1 cellular context compared by ENCODE assay signal in the genomic region with DNA sequence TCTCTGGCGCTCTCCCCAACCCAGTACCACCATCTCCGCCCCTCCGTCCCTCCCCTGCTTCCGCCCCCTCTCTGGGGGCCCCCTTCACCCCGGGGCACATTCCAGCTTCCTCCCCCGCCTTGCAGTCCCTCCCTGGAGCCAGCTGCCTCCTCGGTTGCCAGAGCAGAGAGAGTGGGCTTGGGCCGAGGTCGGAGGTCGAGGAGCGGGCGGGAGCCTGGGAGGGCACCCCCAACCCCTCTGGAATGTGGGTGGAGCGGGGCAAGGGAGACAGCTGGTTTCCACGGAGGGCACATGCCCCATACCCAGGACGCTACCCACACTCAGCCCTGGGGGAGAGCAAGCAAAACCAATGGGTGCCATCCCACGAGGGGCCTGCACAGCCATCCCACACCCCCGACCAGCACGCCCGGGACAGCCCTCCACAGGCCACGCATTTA.
TF ChIP-seq lines count a peak whose summit lies in the region.

No MANE protein-coding gene starts in this region.

TF ChIP-seq in HCT116, 20 proteins besides CTCF, POLR2A, EP300 and RAD21 (continued from another document):
- no peak for TF ChIP-seq ZFX (IDR thresholded peaks at IDR 0.05)
- TF ChIP-seq, protein P1, sequence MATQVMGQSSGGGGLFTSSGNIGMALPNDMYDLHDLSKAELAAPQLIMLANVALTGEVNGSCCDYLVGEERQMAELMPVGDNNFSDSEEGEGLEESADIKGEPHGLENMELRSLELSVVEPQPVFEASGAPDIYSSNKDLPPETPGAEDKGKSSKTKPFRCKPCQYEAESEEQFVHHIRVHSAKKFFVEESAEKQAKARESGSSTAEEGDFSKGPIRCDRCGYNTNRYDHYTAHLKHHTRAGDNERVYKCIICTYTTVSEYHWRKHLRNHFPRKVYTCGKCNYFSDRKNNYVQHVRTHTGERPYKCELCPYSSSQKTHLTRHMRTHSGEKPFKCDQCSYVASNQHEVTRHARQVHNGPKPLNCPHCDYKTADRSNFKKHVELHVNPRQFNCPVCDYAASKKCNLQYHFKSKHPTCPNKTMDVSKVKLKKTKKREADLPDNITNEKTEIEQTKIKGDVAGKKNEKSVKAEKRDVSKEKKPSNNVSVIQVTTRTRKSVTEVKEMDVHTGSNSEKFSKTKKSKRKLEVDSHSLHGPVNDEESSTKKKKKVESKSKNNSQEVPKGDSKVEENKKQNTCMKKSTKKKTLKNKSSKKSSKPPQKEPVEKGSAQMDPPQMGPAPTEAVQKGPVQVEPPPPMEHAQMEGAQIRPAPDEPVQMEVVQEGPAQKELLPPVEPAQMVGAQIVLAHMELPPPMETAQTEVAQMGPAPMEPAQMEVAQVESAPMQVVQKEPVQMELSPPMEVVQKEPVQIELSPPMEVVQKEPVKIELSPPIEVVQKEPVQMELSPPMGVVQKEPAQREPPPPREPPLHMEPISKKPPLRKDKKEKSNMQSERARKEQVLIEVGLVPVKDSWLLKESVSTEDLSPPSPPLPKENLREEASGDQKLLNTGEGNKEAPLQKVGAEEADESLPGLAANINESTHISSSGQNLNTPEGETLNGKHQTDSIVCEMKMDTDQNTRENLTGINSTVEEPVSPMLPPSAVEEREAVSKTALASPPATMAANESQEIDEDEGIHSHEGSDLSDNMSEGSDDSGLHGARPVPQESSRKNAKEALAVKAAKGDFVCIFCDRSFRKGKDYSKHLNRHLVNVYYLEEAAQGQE (IDR thresholded peaks at IDR 0.05; ENCODE audit: low read depth) = no peak
- TF ChIP-seq SIN3A (IDR thresholded peaks at IDR 0.05; ENCODE audit: low read depth) = no peak
- no peak for TF ChIP-seq CBX3 (IDR thresholded peaks at IDR 0.05; ENCODE audit: low read depth)
- TF ChIP-seq, protein P2, sequence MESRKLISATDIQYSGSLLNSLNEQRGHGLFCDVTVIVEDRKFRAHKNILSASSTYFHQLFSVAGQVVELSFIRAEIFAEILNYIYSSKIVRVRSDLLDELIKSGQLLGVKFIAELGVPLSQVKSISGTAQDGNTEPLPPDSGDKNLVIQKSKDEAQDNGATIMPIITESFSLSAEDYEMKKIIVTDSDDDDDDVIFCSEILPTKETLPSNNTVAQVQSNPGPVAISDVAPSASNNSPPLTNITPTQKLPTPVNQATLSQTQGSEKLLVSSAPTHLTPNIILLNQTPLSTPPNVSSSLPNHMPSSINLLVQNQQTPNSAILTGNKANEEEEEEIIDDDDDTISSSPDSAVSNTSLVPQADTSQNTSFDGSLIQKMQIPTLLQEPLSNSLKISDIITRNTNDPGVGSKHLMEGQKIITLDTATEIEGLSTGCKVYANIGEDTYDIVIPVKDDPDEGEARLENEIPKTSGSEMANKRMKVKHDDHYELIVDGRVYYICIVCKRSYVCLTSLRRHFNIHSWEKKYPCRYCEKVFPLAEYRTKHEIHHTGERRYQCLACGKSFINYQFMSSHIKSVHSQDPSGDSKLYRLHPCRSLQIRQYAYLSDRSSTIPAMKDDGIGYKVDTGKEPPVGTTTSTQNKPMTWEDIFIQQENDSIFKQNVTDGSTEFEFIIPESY (IDR thresholded peaks at IDR 0.05; ENCODE audit: extremely low read depth, insufficient replicate concordance, low read length) = no peak
- TF ChIP-seq, protein P3, sequence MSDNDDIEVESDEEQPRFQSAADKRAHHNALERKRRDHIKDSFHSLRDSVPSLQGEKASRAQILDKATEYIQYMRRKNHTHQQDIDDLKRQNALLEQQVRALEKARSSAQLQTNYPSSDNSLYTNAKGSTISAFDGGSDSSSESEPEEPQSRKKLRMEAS (IDR thresholded peaks at IDR 0.05) = no peak
- no peak for TF ChIP-seq SP1 (IDR thresholded peaks at IDR 0.05; ENCODE audit: low read depth)
- no peak for TF ChIP-seq ATF3 (IDR thresholded peaks at IDR 0.05)
- TF ChIP-seq POLR2AphosphoS5 (IDR thresholded peaks at IDR 0.05; ENCODE audit: low read depth, low read length) = no peak
- TF ChIP-seq TCF7L2 (IDR thresholded peaks at IDR 0.05; ENCODE audit: borderline replicate concordance, extremely low read depth, insufficient read depth, insufficient read length) = no peak
- no peak for TF ChIP-seq SRF (IDR thresholded peaks at IDR 0.05; ENCODE audit: low read depth)
- TF ChIP-seq JUND (IDR thresholded peaks at IDR 0.05) = no peak
- no peak for TF ChIP-seq EZH2 (IDR thresholded peaks at IDR 0.05)
- no peak for TF ChIP-seq ZNF274 (IDR thresholded peaks at IDR 0.05; ENCODE audit: low read depth, low read length)
- TF ChIP-seq YY1 (IDR thresholded peaks at IDR 0.05; ENCODE audit: extremely low read depth, insufficient replicate concordance, low read depth, low read length) = no peak
- TF ChIP-seq EGR1 (IDR thresholded peaks at IDR 0.05; ENCODE audit: low read depth) = no peak
- TF ChIP-seq FOSL1 (IDR thresholded peaks at IDR 0.05; ENCODE audit: low read depth) = no peak
